ENCODE assay signal across 8 cellular contexts in the genomic region with DNA sequence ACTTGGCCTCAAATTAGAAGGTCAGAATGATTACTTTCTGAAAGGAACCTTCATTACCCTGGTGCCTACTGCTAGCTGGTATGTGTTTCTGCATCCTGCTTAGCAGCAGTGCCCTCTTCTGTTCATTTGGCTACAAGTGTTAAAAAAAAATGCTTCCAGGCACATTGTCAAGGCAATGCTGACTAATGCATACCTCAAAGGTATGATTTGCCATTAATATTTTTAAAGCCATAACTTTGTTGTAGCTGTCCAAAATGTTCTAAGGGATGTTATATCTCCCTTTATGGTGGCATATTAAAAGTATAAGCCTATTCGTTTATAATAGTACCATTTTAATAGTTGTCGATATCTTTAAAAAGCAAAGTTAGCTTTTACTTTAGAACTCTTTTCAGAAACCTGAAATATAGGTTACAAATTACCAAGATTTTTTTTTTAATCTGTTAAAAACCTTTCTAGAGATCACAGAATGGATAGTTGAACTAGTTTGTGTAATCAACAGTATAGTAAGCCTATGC. TPM values are rescaled to one million over a fixed set of nuclear protein-coding genes. Genes with fewer than 3 reads are reported as not detected.
DNase-seq lines count a peak whose midpoint lies in the region; ATAC-seq lines count a peak whose summit lies in the region.

No MANE protein-coding gene starts in this region.

- no peaks in the 10 kb centered on the region for H3K27me3 ChIP-seq in CD4-positive, alpha-beta memory T cell (ENCODE audit: insufficient read depth, low read length)

- no peaks in the 10 kb centered on the region for H3K27me3 Mint-ChIP-seq in CD4-positive, alpha-beta memory T cell
- no peaks in the 10 kb centered on the region for H3K27me3 Mint-ChIP-seq in T-helper 2 cell treated with Interferon-gamma antibody and Interleukin-4, amounts not matched to agents 5 μg/mL and 100 μg/mL, for 36 hours (ENCODE audit: low read depth)
- H3K27me3 Mint-ChIP-seq in memory B cell = no peaks in the 10 kb centered on the region

- no peaks in the 10 kb centered on the region for H3K4me1 ChIP-seq in CD4-positive, alpha-beta memory T cell (ENCODE audit: insufficient read depth, low read length)

- intact Hi-C loops in CD4-positive, alpha-beta memory T cell (cut with micrococcal nuclease) = loop anchor here (1.0 to 5.0 kb wide), 2 partner anchors 50 to 138 kb away; a partner anchor contains a TSS

- ATAC-seq in GM18511 (IDR thresholded peaks at IDR 0.05; ENCODE audit: unreplicated experiment) (peak; percentile 84), HG02884 (IDR thresholded peaks at IDR 0.05; ENCODE audit: unreplicated experiment) (peak; percentile 70), memory B cell (ENCODE audit: low read depth) (peak; percentile 55)

- CTCF ChIA-PET in CD4-positive, alpha-beta memory T cell (lab: Charles Lee; ENCODE audit: partially characterized antibody) = interaction anchor here (0.9 to 4.9 kb wide), 14 partner anchors 9 to 142 kb away, joined by 3 to 94 read pairs (median 4); a partner anchor contains a TSS

- POLR2A ChIA-PET in CD4-positive, alpha-beta memory T cell (lab: Charles Lee; ENCODE audit: partially characterized antibody) = interaction anchor here (0.6 to 0.7 kb wide), 2 partner anchors 44 to 138 kb away, joined by 3 to 4 read pairs; no protein-coding TSS in a partner anchor

- no peak overlapping the region for H3K4me3 Mint-ChIP-seq in CD4-positive, alpha-beta memory T cell
- H3K4me3 Mint-ChIP-seq in T-helper 2 cell treated with Interferon-gamma antibody and Interleukin-4, amounts not matched to agents 5 μg/mL and 100 μg/mL, for 36 hours = no peak overlapping the region
- H3K4me3 Mint-ChIP-seq in memory B cell = no peak overlapping the region

- no peak overlapping the region for H3K27ac ChIP-seq in CD4-positive, alpha-beta memory T cell (ENCODE audit: low read depth, low read length)

- no peaks in the 10 kb centered on the region for H3K9me3 Mint-ChIP-seq in CD4-positive, alpha-beta memory T cell
- no peaks in the 10 kb centered on the region for H3K9me3 Mint-ChIP-seq in T-helper 2 cell treated with Interferon-gamma antibody and Interleukin-4, amounts not matched to agents 5 μg/mL and 100 μg/mL, for 36 hours
- no peaks in the 10 kb centered on the region for H3K9me3 Mint-ChIP-seq in memory B cell

- DNase-seq in CD4-positive, alpha-beta memory T cell = peak in 4 of 5 donors; percentile 41 to 47 (median 44)
- peak; percentile 22 for DNase-seq in NCI-H1092 treated with DMSO at 0.1 percent for 48 hours (lab: John Stamatoyannopoulos, UW)
- peak; percentile 11 for DNase-seq in T-helper 2 cell treated with Interferon-gamma antibody and Interleukin-4, amounts not matched to agents 5 μg/mL and 100 μg/mL, for 36 hours (ENCODE audit: low spot score)
- peak; percentile 9 for DNase-seq in effector CD4-positive, alpha-beta T cell
- peak in 1 of 2 donors; percentile 9 for DNase-seq in memory B cell (ENCODE audit: low spot score in 2 of 2)
- DNase-seq in occipital lobe (lab: John Stamatoyannopoulos, UW) = no peak

- no peaks in the 10 kb centered on the region for H3K36me3 ChIP-seq in CD4-positive, alpha-beta memory T cell (ENCODE audit: insufficient read depth, low read length)

- peak overlapping the region in 2 of 7 donors; percentile 24 to 48 for H3K27ac Mint-ChIP-seq in CD4-positive, alpha-beta memory T cell
- no peak overlapping the region for H3K27ac Mint-ChIP-seq in T-helper 2 cell treated with Interferon-gamma antibody and Interleukin-4, amounts not matched to agents 5 μg/mL and 100 μg/mL, for 36 hours
- H3K27ac Mint-ChIP-seq in memory B cell = no peak overlapping the region

- peaks cover 16 to 29% of the 10 kb centered on the region in 2 donors for H3K36me3 Mint-ChIP-seq in CD4-positive, alpha-beta memory T cell
- H3K36me3 Mint-ChIP-seq in T-helper 2 cell treated with Interferon-gamma antibody and Interleukin-4, amounts not matched to agents 5 μg/mL and 100 μg/mL, for 36 hours (ENCODE audit: low read depth) = peaks cover 11% of the 10 kb centered on the region
- H3K36me3 Mint-ChIP-seq in memory B cell = peaks cover 8% of the 10 kb centered on the region

- no peak overlapping the region for H3K4me3 ChIP-seq in CD4-positive, alpha-beta memory T cell (ENCODE audit: low read length in 2 of 2)

- peaks cover 0 to 8% (median 5%) of the 10 kb centered on the region in 4 donors for H3K4me1 Mint-ChIP-seq in CD4-positive, alpha-beta memory T cell
- peaks cover 18% of the 10 kb centered on the region for H3K4me1 Mint-ChIP-seq in T-helper 2 cell treated with Interferon-gamma antibody and Interleukin-4, amounts not matched to agents 5 μg/mL and 100 μg/mL, for 36 hours (ENCODE audit: low read depth)
- H3K4me1 Mint-ChIP-seq in memory B cell = peaks cover 2% of the 10 kb centered on the region

- no peaks in the 10 kb centered on the region for H3K9me3 ChIP-seq in CD4-positive, alpha-beta memory T cell (ENCODE audit: control insufficient read depth in 1 of 2, low read length in 2 of 2)

RNA-seq across cellular contexts. Expression of a gene that starts 52.0 kb away (rescaled TPM):
- under 1 TPM; 0.14 to 0.15 TPM for total RNA-seq in CD4-positive, alpha-beta memory T cell
- under 1 TPM in 1 of 2 donors, not detected in 1; 0.02 TPM for polyA plus RNA-seq in CD4-positive, alpha-beta memory T cell
- 265 TPM for total RNA-seq in occipital lobe

RNA-seq across cellular contexts. Expression of a gene that starts 52.0 kb away (rescaled TPM):
- 10 to 100 TPM; 11.0 to 12.0 TPM for total RNA-seq in CD4-positive, alpha-beta memory T cell
- polyA plus RNA-seq in CD4-positive, alpha-beta memory T cell = 1 to 10 TPM; 1.2 to 2.3 TPM
- total RNA-seq in occipital lobe = 73.2 TPM

Comparison
In these comparisons a context has a peak if more than half of its experiments do, and no peak if none do; other contexts are left out.
1. RNA of a gene that starts 52.0 kb away (total RNA-seq): 265 TPM in occipital lobe (single experiment); 0.14 to 0.15 TPM in CD4-positive, alpha-beta memory T cell; every median in the first group is over 100 times any median in the second.
2. Peak in every context shown above with its lines, with median percentiles within 50 percentile points of each other: ATAC-seq.